38 cellular contexts compared by ENCODE assay signal in genomic region chr2:240728361-240728760, GRCh38. TPM values are rescaled to one million over a fixed set of nuclear protein-coding genes. Genes with fewer than 3 reads are reported as not detected.
"Had no signal": no experiment of that assay in that cellular context is flagged by ENCODE, and none has a peak within 500 bp of the region (broad histone marks: within the 10 kb centered on the region; RNA-seq: fewer than 3 reads in every experiment).

No MANE protein-coding gene starts in this region.

- H3K4me3 ChIP-seq: adrenal gland, body of pancreas, breast epithelium, cardiac muscle cell, colonic mucosa, esophagus squamous epithelium, gastroesophageal sphincter had no signal

- H3K27ac Mint-ChIP-seq: activated CD8-positive, alpha-beta T cell treated with anti-CD3 and anti-CD28 coated beads for 36 hours; activated naive CD4-positive, alpha-beta T cell treated with anti-CD3 and anti-CD28 coated beads for 36 hours; activated naive CD4-positive, alpha-beta T cell treated with anti-CD3 and anti-CD28 coated beads, Interleukin-2, amount 50 U/mL, for 24 hours; activated naive CD8-positive, alpha-beta T cell treated with anti-CD3 and anti-CD28 coated beads for 36 hours; activated naive CD8-positive, alpha-beta T cell treated with anti-CD3 and anti-CD28 coated beads, Interleukin-2, amount 50 U/mL, for 24 hours; activated T-helper 1 cell treated with anti-CD3 and anti-CD28 coated beads, Interleukin-12 subunit alpha, Interleukin-12 subunit beta, Interleukin-2, Interleukin-4 antibody, amounts not matched to agents 30 ng/mL and 10 ng/mL and 1 ng/mL, durations not matched to agents 14 hours and 24 hours and 36 hours; activated T-helper 2 cell treated with anti-CD3 and anti-CD28 coated beads, Interferon-gamma antibody, Interleukin-2, Interleukin-4, amounts not matched to agents 10 μg/mL and 5 μg/mL and 100 μg/mL, durations not matched to agents 14 hours and 24 hours and 36 hours; WTC11 had no signal

- ATAC-seq: activated CD8-positive, alpha-beta T cell treated with anti-CD3 and anti-CD28 coated beads for 36 hours; activated naive CD8-positive, alpha-beta T cell treated with anti-CD3 and anti-CD28 coated beads, Interleukin-2, amount 50 U/mL, for 24 hours; activated T-cell treated with anti-CD3 and anti-CD28 coated beads, Interleukin-2, amount 50 U/mL, for 4 hours; body of pancreas; gastroesophageal sphincter; WTC11 had no signal

- H3K4me1 Mint-ChIP-seq: activated naive CD4-positive, alpha-beta T cell treated with anti-CD3 and anti-CD28 coated beads, Interleukin-2, amount 50 U/mL, for 24 hours; activated naive CD8-positive, alpha-beta T cell treated with anti-CD3 and anti-CD28 coated beads, Interleukin-2, amount 50 U/mL, for 24 hours; WTC11 had no signal

- H3K27ac ChIP-seq: adrenal gland, body of pancreas, breast epithelium, cardiac muscle cell, colonic mucosa, epithelial cell of prostate, esophagus squamous epithelium, gastroesophageal sphincter, VCaP had no signal

- H3K36me3 ChIP-seq: adrenal gland, breast epithelium, cardiac muscle cell, colonic mucosa, esophagus squamous epithelium, gastroesophageal sphincter had no signal

- H3K9me3 Mint-ChIP-seq: activated CD8-positive, alpha-beta T cell treated with anti-CD3 and anti-CD28 coated beads for 36 hours; activated naive CD4-positive, alpha-beta T cell treated with anti-CD3 and anti-CD28 coated beads for 36 hours; activated naive CD4-positive, alpha-beta T cell treated with anti-CD3 and anti-CD28 coated beads, Interleukin-2, amount 50 U/mL, for 24 hours; activated naive CD8-positive, alpha-beta T cell treated with anti-CD3 and anti-CD28 coated beads for 36 hours; activated naive CD8-positive, alpha-beta T cell treated with anti-CD3 and anti-CD28 coated beads, Interleukin-2, amount 50 U/mL, for 24 hours; activated T-cell treated with anti-CD3 and anti-CD28 coated beads, Interleukin-2, amount 50 U/mL, for 4 hours; activated T-helper 1 cell treated with anti-CD3 and anti-CD28 coated beads, Interleukin-12 subunit alpha, Interleukin-12 subunit beta, Interleukin-2, Interleukin-4 antibody, amounts not matched to agents 30 ng/mL and 10 ng/mL and 1 ng/mL, durations not matched to agents 14 hours and 24 hours and 36 hours; activated T-helper 2 cell treated with anti-CD3 and anti-CD28 coated beads, Interferon-gamma antibody, Interleukin-2, Interleukin-4, amounts not matched to agents 10 μg/mL and 5 μg/mL and 100 μg/mL, durations not matched to agents 14 hours and 24 hours and 36 hours; WTC11 had no signal

- H3K36me3 Mint-ChIP-seq: activated naive CD4-positive, alpha-beta T cell treated with anti-CD3 and anti-CD28 coated beads, Interleukin-2, amount 50 U/mL, for 24 hours; activated naive CD8-positive, alpha-beta T cell treated with anti-CD3 and anti-CD28 coated beads for 36 hours had no signal

- H3K4me3 Mint-ChIP-seq: activated CD8-positive, alpha-beta T cell treated with anti-CD3 and anti-CD28 coated beads for 36 hours; activated naive CD4-positive, alpha-beta T cell treated with anti-CD3 and anti-CD28 coated beads for 36 hours; activated naive CD4-positive, alpha-beta T cell treated with anti-CD3 and anti-CD28 coated beads, Interleukin-2, amount 50 U/mL, for 24 hours; activated naive CD8-positive, alpha-beta T cell treated with anti-CD3 and anti-CD28 coated beads for 36 hours; activated naive CD8-positive, alpha-beta T cell treated with anti-CD3 and anti-CD28 coated beads, Interleukin-2, amount 50 U/mL, for 24 hours; activated T-cell treated with anti-CD3 and anti-CD28 coated beads, Interleukin-2, amount 50 U/mL, for 4 hours; activated T-helper 1 cell treated with anti-CD3 and anti-CD28 coated beads, Interleukin-12 subunit alpha, Interleukin-12 subunit beta, Interleukin-2, Interleukin-4 antibody, amounts not matched to agents 30 ng/mL and 10 ng/mL and 1 ng/mL, durations not matched to agents 14 hours and 24 hours and 36 hours; WTC11 had no signal

- H3K27me3 ChIP-seq: adrenal gland, body of pancreas, cardiac muscle cell, colonic mucosa had no signal

- H3K4me1 ChIP-seq: adrenal gland, body of pancreas, breast epithelium, colonic mucosa, esophagus squamous epithelium, gastroesophageal sphincter had no signal

- H3K27me3 Mint-ChIP-seq: activated CD8-positive, alpha-beta T cell treated with anti-CD3 and anti-CD28 coated beads for 36 hours; activated naive CD4-positive, alpha-beta T cell treated with anti-CD3 and anti-CD28 coated beads, Interleukin-2, amount 50 U/mL, for 24 hours; activated naive CD8-positive, alpha-beta T cell treated with anti-CD3 and anti-CD28 coated beads for 36 hours had no signal

- DNase-seq: activated CD4-positive, alpha-beta T cell treated with anti-CD3 and anti-CD28 coated beads for 1 hour; activated CD4-positive, alpha-beta T cell treated with anti-CD3 and anti-CD28 coated beads for 4 hours; activated CD4-positive, alpha-beta T cell treated with anti-CD3 and anti-CD28 coated beads, Interleukin-2, amount 50 U/mL, for 1 hour; activated CD4-positive, alpha-beta T cell treated with anti-CD3 and anti-CD28 coated beads, Interleukin-2, amount 50 U/mL, for 48 hours; activated CD8-positive, alpha-beta memory T cell treated with anti-CD3 and anti-CD28 coated beads for 24 hours; activated CD8-positive, alpha-beta T cell treated with anti-CD3 and anti-CD28 coated beads for 36 hours; activated effector memory CD4-positive, alpha-beta T cell treated with anti-CD3 and anti-CD28 coated beads, Interleukin-2, amount 50 U/mL, for 16 hours; activated naive CD4-positive, alpha-beta T cell treated with anti-CD3 and anti-CD28 coated beads for 36 hours; activated naive CD8-positive, alpha-beta T cell treated with anti-CD3 and anti-CD28 coated beads for 36 hours; activated naive CD8-positive, alpha-beta T cell treated with anti-CD3 and anti-CD28 coated beads, Interleukin-2, amount 50 U/mL, for 24 hours; activated T-cell treated with anti-CD3 and anti-CD28 coated beads, Interleukin-2, amount 50 U/mL, for 4 hours; adrenal gland; amygdala; aorta; body of pancreas; central memory CD4-positive, alpha-beta T cell; cerebellar nuclear complex; colonic mucosa; effector CD8-positive, alpha-beta T cell; esophagus squamous epithelium; foreskin melanocyte; T-helper 2 cell had no signal

- H3K9me3 ChIP-seq: adrenal gland, body of pancreas, breast epithelium, colonic mucosa, esophagus squamous epithelium, gastroesophageal sphincter had no signal

RNA-seq across cellular contexts. Expression of gene AQP12A, which starts 36.7 kb away (rescaled TPM):
- total RNA-seq: activated CD8-positive, alpha-beta T cell treated with anti-CD3 and anti-CD28 coated beads for 36 hours; activated naive CD4-positive, alpha-beta T cell treated with anti-CD3 and anti-CD28 coated beads for 36 hours; activated naive CD8-positive, alpha-beta T cell treated with anti-CD3 and anti-CD28 coated beads for 36 hours; activated T-cell treated with anti-CD3 and anti-CD28 coated beads, Interleukin-2, amount 50 U/mL, for 4 hours; activated T-helper 1 cell treated with anti-CD3 and anti-CD28 coated beads, Interleukin-12 subunit alpha, Interleukin-12 subunit beta, Interleukin-2, Interleukin-4 antibody, amounts not matched to agents 30 ng/mL and 10 ng/mL and 1 ng/mL, durations not matched to agents 14 hours and 24 hours and 36 hours; activated T-helper 2 cell treated with anti-CD3 and anti-CD28 coated beads, Interferon-gamma antibody, Interleukin-2, Interleukin-4, amounts not matched to agents 10 μg/mL and 5 μg/mL and 100 μg/mL, durations not matched to agents 14 hours and 24 hours and 36 hours; adrenal gland; aorta; breast epithelium; cardiac muscle cell; dermis microvascular lymphatic vessel endothelial cell; endothelial cell of umbilical vein; esophagus squamous epithelium; fibroblast of lung; fibroblast of villous mesenchyme; gastroesophageal sphincter; glomerular endothelial cell; T-helper 1 cell treated with Interleukin-12 subunit alpha and Interleukin-12 subunit beta and Interleukin-4 antibody, amounts not matched to agents 30 ng/mL and 1 ng/mL, for 36 hours; WTC11 had no signal
- polyA plus RNA-seq: adrenal gland, cardiac muscle cell, endothelial cell of umbilical vein, esophagus, fibroblast of lung had no signal

RNA-seq across cellular contexts. Expression of gene AQP12B, which starts 45.7 kb away (rescaled TPM):
- total RNA-seq: activated CD8-positive, alpha-beta T cell treated with anti-CD3 and anti-CD28 coated beads for 36 hours; activated naive CD4-positive, alpha-beta T cell treated with anti-CD3 and anti-CD28 coated beads for 36 hours; activated naive CD8-positive, alpha-beta T cell treated with anti-CD3 and anti-CD28 coated beads for 36 hours; activated T-cell treated with anti-CD3 and anti-CD28 coated beads, Interleukin-2, amount 50 U/mL, for 4 hours; activated T-helper 1 cell treated with anti-CD3 and anti-CD28 coated beads, Interleukin-12 subunit alpha, Interleukin-12 subunit beta, Interleukin-2, Interleukin-4 antibody, amounts not matched to agents 30 ng/mL and 10 ng/mL and 1 ng/mL, durations not matched to agents 14 hours and 24 hours and 36 hours; activated T-helper 2 cell treated with anti-CD3 and anti-CD28 coated beads, Interferon-gamma antibody, Interleukin-2, Interleukin-4, amounts not matched to agents 10 μg/mL and 5 μg/mL and 100 μg/mL, durations not matched to agents 14 hours and 24 hours and 36 hours; adrenal gland; aorta; breast epithelium; cardiac muscle cell; dermis microvascular lymphatic vessel endothelial cell; endothelial cell of umbilical vein; esophagus squamous epithelium; fibroblast of lung; fibroblast of villous mesenchyme; gastroesophageal sphincter; glomerular endothelial cell; T-helper 1 cell treated with Interleukin-12 subunit alpha and Interleukin-12 subunit beta and Interleukin-4 antibody, amounts not matched to agents 30 ng/mL and 1 ng/mL, for 36 hours; WTC11 had no signal
- polyA plus RNA-seq: cardiac muscle cell, endothelial cell of umbilical vein, esophagus, fibroblast of lung had no signal
